In the genomic region with DNA sequence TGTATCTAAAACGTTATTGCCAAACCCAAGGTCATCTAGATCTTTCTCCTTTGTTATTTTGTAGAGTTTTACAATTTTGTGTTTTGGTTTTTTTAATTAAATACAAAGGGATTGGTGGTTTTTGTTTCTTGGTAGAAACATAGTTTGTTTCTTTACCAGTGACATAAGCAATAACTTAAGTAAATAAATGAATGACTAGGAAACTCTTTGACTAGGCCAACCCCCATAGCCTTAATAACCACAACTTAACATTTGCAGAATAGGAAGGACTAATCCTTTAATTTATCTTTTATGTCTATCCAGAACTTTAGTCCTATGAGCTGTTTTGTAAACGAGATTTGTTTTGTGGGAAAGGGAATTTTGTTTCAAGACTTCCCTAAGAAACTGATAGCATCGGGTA, we compare ENCODE assay signal across 20 cellular contexts.
DNase-seq lines count a peak whose midpoint lies in the region; ATAC-seq and TF ChIP-seq lines count a peak whose summit lies in the region.
"Had no signal": no experiment of that assay in that cellular context is flagged by ENCODE, and none has a peak within 500 bp of the region (broad histone marks: within the 10 kb centered on the region; RNA-seq: fewer than 3 reads in every experiment).

No MANE protein-coding gene starts in this region.

- TF ChIP-seq CTCF in Panc1 (IDR thresholded peaks at IDR 0.05) (no peak), fibroblast of lung (conservative IDR thresholded peaks at IDR 0.05 in 1 of 2, IDR thresholded peaks at IDR 0.05 in 1 of 2; ENCODE audit: low read depth in 1 of 2, low read length in 2 of 2) (no peak), smooth muscle cell (IDR thresholded peaks at IDR 0.05; ENCODE audit: borderline replicate concordance, insufficient read depth, poor library complexity, severe bottlenecking) (no peak)

- peaks cover 4% of the 10 kb centered on the region for H3F3A ChIP-seq in smooth muscle cell (ENCODE audit: low read depth)

- no TSS peak for BruUV-seq in Panc1 (replicated peaks; lab: Mats Ljungman, UMichigan)

- peak; percentile 24 for DNase-seq in ELR (ENCODE audit: low read depth)
- no peak for DNase-seq in Panc1 (ENCODE audit: low read depth, low spot score)
- DNase-seq in fibroblast of lung (ENCODE audit: low read depth in 2 of 2): peak; percentile 23 to 54
- no peak for DNase-seq in smooth muscle cell (lab: John Stamatoyannopoulos, UW; ENCODE audit: unreplicated experiment)
- DNase-seq in Right ventricle myocardium inferior (ENCODE audit: missing footprints): no peak
- DNase-seq in activated CD4-positive, alpha-beta T cell treated with anti-CD3 and anti-CD28 coated beads for 4 hours: no peak
- no peak for DNase-seq in UCSD-AML1 (lab: John Stamatoyannopoulos, UW; ENCODE audit: unreplicated experiment)
- DNase-seq: CD8-positive, alpha-beta T cell; DMS79; GDM1; GM23248; KBM-7; NCI-H1048; NCI-H146; NCI-H2081 treated with DMSO at 0.1 percent for 48 hours; NCI-H510A; Right ventricle myocardium superior; SK-N-SH had no signal

- H3K79me2 ChIP-seq in fibroblast of lung (ENCODE audit: control insufficient read depth, insufficient read depth, low read length): peaks cover 56% of the 10 kb centered on the region
- no peaks in the 10 kb centered on the region for H3K79me2 ChIP-seq in smooth muscle cell (ENCODE audit: low read depth)

- H3K9ac ChIP-seq in fibroblast of lung (ENCODE audit: insufficient read depth, low read length) (no peak overlapping the region), smooth muscle cell (ENCODE audit: low read depth) (no peak overlapping the region)
- H3K9ac ChIP-seq: GM23248 had no signal

- CTCF ChIA-PET in Panc1 (lab: Charles Lee): no interaction called here

- peak overlapping the region; percentile 92 for H3K27ac ChIP-seq in Panc1 (ENCODE audit: low read length)
- H3K27ac ChIP-seq in fibroblast of lung (ENCODE audit: insufficient read depth, low read length): peak overlapping the region; percentile 75
- peak overlapping the region; percentile 88 for H3K27ac ChIP-seq in smooth muscle cell (ENCODE audit: low read depth)
- H3K27ac ChIP-seq: GM23248 had no signal

- intact Hi-C loops in Panc1 (cut with micrococcal nuclease; ENCODE audit: unreplicated experiment) (loop anchor here (10.0 kb wide), 1 partner anchor 100 kb away; no protein-coding TSS in a partner anchor), Right ventricle myocardium inferior (cut with DNase I) (no loop called here)

- H2AFZ ChIP-seq in fibroblast of lung (ENCODE audit: low read length): no peak overlapping the region
- H2AFZ ChIP-seq in smooth muscle cell (ENCODE audit: low read depth): no peak overlapping the region
- H2AFZ ChIP-seq: GM23248 had no signal

- in situ Hi-C loops in Panc1 (cut with HindIII; ENCODE audit: low pct_unique_long_range_greater_than_20kb, low sequenced_read_pairs): no loop called here

- H3K27me3 ChIP-seq in Panc1 (ENCODE audit: control insufficient read depth, insufficient read depth, low read length) (no peaks in the 10 kb centered on the region), fibroblast of lung (ENCODE audit: control insufficient read depth, insufficient read depth, low read length) (no peaks in the 10 kb centered on the region), smooth muscle cell (ENCODE audit: low read depth) (no peaks in the 10 kb centered on the region)

- 58% methylated on average over 3 of the region's 3 CpGs for WGBS in smooth muscle cell (ENCODE audit: low lambda C conversion rate)

- POLR2A ChIA-PET in Panc1 (lab: Charles Lee): no interaction called here

- ATAC-seq in Panc1: no peak
- no peak for ATAC-seq in Right ventricle myocardium inferior
- no peak for ATAC-seq in GM19463 (IDR thresholded peaks at IDR 0.05; ENCODE audit: unreplicated experiment)
- ATAC-seq: CD8-positive, alpha-beta T cell; GM12878 had no signal

- H3K9me3 ChIP-seq in Panc1 (ENCODE audit: control insufficient read depth, insufficient read depth, low read depth, low read length): no peaks in the 10 kb centered on the region
- no peaks in the 10 kb centered on the region for H3K9me3 ChIP-seq in fibroblast of lung (ENCODE audit: control insufficient read depth, insufficient read depth, low read depth, low read length)
- no peaks in the 10 kb centered on the region for H3K9me3 ChIP-seq in smooth muscle cell (replicated peaks; ENCODE audit: low read depth)
- H3K9me3 ChIP-seq: SK-N-SH had no signal

- H4K20me1 ChIP-seq in fibroblast of lung (ENCODE audit: control insufficient read depth, extremely low read depth, insufficient read depth, low read length) (no peaks in the 10 kb centered on the region), smooth muscle cell (ENCODE audit: low read depth) (no peaks in the 10 kb centered on the region)

- peaks cover 74% of the 10 kb centered on the region for H3K4me1 ChIP-seq in Panc1 (ENCODE audit: control insufficient read depth, insufficient read depth, low read length)
- peaks cover 56% of the 10 kb centered on the region for H3K4me1 ChIP-seq in fibroblast of lung (ENCODE audit: control insufficient read depth, extremely low read depth, insufficient read depth, low read length)
- peaks cover 20% of the 10 kb centered on the region for H3K4me1 ChIP-seq in smooth muscle cell (ENCODE audit: low read depth)

- no peak overlapping the region for H3K4me2 ChIP-seq in fibroblast of lung (ENCODE audit: extremely low read depth, insufficient read depth, low read length)
- H3K4me2 ChIP-seq in smooth muscle cell: peak overlapping the region; percentile 35

- H3K36me3 ChIP-seq in Panc1 (ENCODE audit: control insufficient read depth, insufficient read depth, low read length) (no peaks in the 10 kb centered on the region), fibroblast of lung (ENCODE audit: control insufficient read depth, insufficient read depth, low read length) (no peaks in the 10 kb centered on the region), smooth muscle cell (ENCODE audit: low read depth) (no peaks in the 10 kb centered on the region)

- H3K4me3 ChIP-seq in Panc1 (ENCODE audit: low read depth in 2 of 2, low read length in 2 of 2) (no peak overlapping the region), fibroblast of lung (replicated peaks in 1 of 4; ENCODE audit: control extremely low read depth in 1 of 4, insufficient read depth in 1 of 4, low read depth in 3 of 4, low read length in 4 of 4) (no peak overlapping the region), smooth muscle cell (no peak overlapping the region)
- H3K4me3 ChIP-seq: GM12878, GM23248 had no signal

Comparison
In these comparisons a context has a peak if more than half of its experiments do, and no peak if none do; other contexts are left out.
1. DNase-seq: peak in ELR (single experiment) and fibroblast of lung (2 of 2); none in Panc1 (single experiment), smooth muscle cell (single experiment), Right ventricle myocardium inferior (single experiment), activated CD4-positive, alpha-beta T cell treated with anti-CD3 and anti-CD28 coated beads for 4 hours (0 of 2) and UCSD-AML1 (single experiment).
2. Peak in every context shown above with its lines, with median percentiles within 50 percentile points of each other: H3K27ac ChIP-seq.